24 cellular contexts compared by ENCODE assay signal in the genomic region with DNA sequence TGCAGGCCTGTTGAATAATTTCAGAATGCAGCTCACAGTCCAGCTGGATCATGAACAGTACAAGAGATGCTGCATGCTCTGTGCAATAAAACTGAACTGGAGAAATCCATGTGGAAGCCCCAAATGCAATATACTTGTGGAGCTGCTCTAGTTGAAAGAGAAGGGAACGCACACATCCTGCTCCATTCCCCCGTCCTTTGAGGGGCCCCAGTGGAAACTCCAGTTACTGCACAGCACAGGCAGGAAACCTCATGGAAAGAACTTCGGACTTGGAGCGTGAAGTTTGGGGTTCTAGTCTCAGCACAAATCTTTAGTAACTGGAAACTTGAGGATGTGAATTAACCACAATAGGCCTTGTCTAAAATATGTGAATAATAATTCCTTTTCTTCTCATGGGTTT.
DNase-seq lines count a peak whose midpoint lies in the region; ATAC-seq, FAIRE-seq and TF ChIP-seq lines count a peak whose summit lies in the region.
"Had no signal": no experiment of that assay in that cellular context is flagged by ENCODE, and none has a peak within 500 bp of the region (broad histone marks: within the 10 kb centered on the region; RNA-seq: fewer than 3 reads in every experiment).

No MANE protein-coding gene starts in this region.

- no peak overlapping the region for H3K56ac ChIP-seq in mesendoderm (ENCODE audit: low read length)

- H2BK5ac ChIP-seq in mesendoderm (ENCODE audit: low read length), result no peak overlapping the region

- CTCF ChIA-PET in HepG2 (lab: Yijun Ruan, JAX; ENCODE audit: low intra/inter-chr PET ratio, low total read pairs), result no interaction called here
- CTCF ChIA-PET in K562 (lab: Yijun Ruan, JAX; ENCODE audit: low intra/inter-chr PET ratio), result no interaction called here

- H3K9ac ChIP-seq in HepG2 (ENCODE audit: insufficient read depth, low read depth, low read length) (no peak overlapping the region), K562 (ENCODE audit: insufficient read depth in 1 of 2, low read depth in 2 of 2, low read length in 2 of 2) (no peak overlapping the region), mesendoderm (ENCODE audit: low read length) (no peak overlapping the region)
- H3K9ac ChIP-seq: KMS-11 had no signal

- H3K23ac ChIP-seq in mesendoderm (ENCODE audit: low read length), result no peak overlapping the region

- H4K8ac ChIP-seq in mesendoderm (ENCODE audit: low read depth, low read length), result no peak overlapping the region

- H2BK120ac ChIP-seq in mesendoderm (ENCODE audit: low read depth, low read length), result no peak overlapping the region

- no peaks in the 10 kb centered on the region for H3K9me1 ChIP-seq in K562 (ENCODE audit: control insufficient read depth, insufficient read depth, low read length)

- H3K27ac ChIP-seq in HepG2 (ENCODE audit: extremely low read length, insufficient read depth, low read length) (no peak overlapping the region), right lobe of liver (no peak overlapping the region), K562 (ENCODE audit: extremely low read depth, low read depth, low read length) (no peak overlapping the region), mesendoderm (ENCODE audit: low read depth, low read length) (no peak overlapping the region), left lung (no peak overlapping the region), pancreas (no peak overlapping the region)
- H3K27ac ChIP-seq: C4-2B, KMS-11, SJCRH30 had no signal

- no peak overlapping the region for H2AK5ac ChIP-seq in mesendoderm (ENCODE audit: low read length)

- H3K36me3 Mint-ChIP-seq in type B pancreatic cell, result no peaks in the 10 kb centered on the region
- H3K36me3 Mint-ChIP-seq: CD8-positive, alpha-beta memory T cell had no signal

- FAIRE-seq in HepG2 (lab: Jason Lieb, UNC) (no peak), K562 (lab: Jason Lieb, UNC) (no peak), pancreas (lab: Jason Lieb, UNC) (no peak)
- FAIRE-seq: GM19239, RCC 7860 had no signal

- no peak overlapping the region for H2BK15ac ChIP-seq in mesendoderm (replicated peaks; ENCODE audit: low read depth)

- H4K20me1 ChIP-seq in HepG2 (ENCODE audit: insufficient read depth, low read length) (no peaks in the 10 kb centered on the region), K562 (replicated peaks; ENCODE audit: control insufficient read depth, insufficient read depth, low read length) (no peaks in the 10 kb centered on the region)

- H3K4me2 ChIP-seq in HepG2 (ENCODE audit: low read depth, low read length) (no peak overlapping the region), K562 (ENCODE audit: insufficient read depth, low read length) (no peak overlapping the region), mesendoderm (ENCODE audit: low read length) (no peak overlapping the region)
- H3K4me2 ChIP-seq: KMS-11 had no signal

- H3K4me1 Mint-ChIP-seq in type B pancreatic cell (ENCODE audit: unreplicated experiment), result no peaks in the 10 kb centered on the region
- H3K4me1 Mint-ChIP-seq: CD8-positive, alpha-beta memory T cell had no signal

- DNase-seq in HepG2 (ENCODE audit: low spot score), result no peak
- no peak for DNase-seq in right lobe of liver
- DNase-seq in K562 (ENCODE audit: extremely low read depth in 1 of 4, low spot score in 3 of 4), result no peak
- peak; percentile 14 for DNase-seq in mesendoderm
- no peak for DNase-seq in type B pancreatic cell (ENCODE audit: extremely low spot score, unreplicated experiment)
- DNase-seq in left lung, result no peak
- DNase-seq in pancreas, result no peak
- no peak for DNase-seq in inferior parietal cortex (ENCODE audit: extremely low spot score)
- DNase-seq: 8988T; Calu3; CD8-positive, alpha-beta memory T cell; GDM1; HCEC 1CT; NCI-H1105 treated with DMSO at 0.1 percent for 48 hours; NCI-H2029 treated with DMSO at 0.1 percent for 48 hours; NCI-H226; NCI-H510A treated with DMSO at 0.1 percent for 48 hours; NCI-H774; OCI-M1; SJCRH30 had no signal

- in situ Hi-C loops in HepG2 (cut with HindIII; ENCODE audit: extremely low pct_ligation_motif_present, low pct_unique_long_range_greater_than_20kb), result no loop called here
- in situ Hi-C loops in K562 (cut with MboI), result no loop called here

- intact Hi-C loops in HepG2 (cut with micrococcal nuclease; ENCODE audit: unreplicated experiment) (no loop called here), right lobe of liver (cut with DNase I) (no loop called here), K562 (cut with micrococcal nuclease) (no loop called here), left lung (cut with DNase I) (no loop called here), pancreas (cut with DNase I) (no loop called here)

- H4K5ac ChIP-seq in mesendoderm (ENCODE audit: low read length), result no peak overlapping the region

- H3K27me3 ChIP-seq in HepG2 (ENCODE audit: control insufficient read depth in 1 of 2, insufficient read depth in 2 of 2, low read length in 2 of 2), result peaks cover 0 to 4% of the 10 kb centered on the region in 2 experiments; a peak in 2 of 5 replicates
- H3K27me3 ChIP-seq in right lobe of liver, result no peaks in the 10 kb centered on the region
- H3K27me3 ChIP-seq in K562 (ENCODE audit: control insufficient read depth in 2 of 2, insufficient read depth in 2 of 2, low read length in 2 of 2), result no peaks in the 10 kb centered on the region
- H3K27me3 ChIP-seq in mesendoderm (ENCODE audit: insufficient read depth, low read length, poor library complexity), result no peaks in the 10 kb centered on the region
- no peaks in the 10 kb centered on the region for H3K27me3 ChIP-seq in left lung
- H3K27me3 ChIP-seq in pancreas, result no peaks in the 10 kb centered on the region
- H3K27me3 ChIP-seq: SJCRH30 had no signal

- H3K79me2 ChIP-seq in HepG2 (ENCODE audit: insufficient read depth, low read length), result no peaks in the 10 kb centered on the region
- no peaks in the 10 kb centered on the region for H3K79me2 ChIP-seq in K562 (ENCODE audit: control insufficient read depth, insufficient read depth, low read length)
- no peaks in the 10 kb centered on the region for H3K79me2 ChIP-seq in mesendoderm (ENCODE audit: control insufficient read depth, insufficient read depth, low read length)

- no peak overlapping the region for H2AFZ ChIP-seq in HepG2 (ENCODE audit: low read length)
- no peak overlapping the region for H2AFZ ChIP-seq in K562 (ENCODE audit: low read depth, low read length)

- H3K4me1 ChIP-seq in HepG2 (ENCODE audit: insufficient read depth, low read length) (no peaks in the 10 kb centered on the region), right lobe of liver (no peaks in the 10 kb centered on the region), K562 (replicated peaks in 1 of 2; ENCODE audit: control insufficient read depth in 2 of 2, insufficient read depth in 2 of 2, low read length in 2 of 2) (no peaks in the 10 kb centered on the region), mesendoderm (ENCODE audit: control insufficient read depth, low read depth, low read length) (no peaks in the 10 kb centered on the region), left lung (no peaks in the 10 kb centered on the region), pancreas (no peaks in the 10 kb centered on the region)
- H3K4me1 ChIP-seq: SJCRH30 had no signal

- H3K9me3 Mint-ChIP-seq in type B pancreatic cell, result no peaks in the 10 kb centered on the region
- H3K9me3 Mint-ChIP-seq: CD8-positive, alpha-beta memory T cell had no signal

- TF ChIP-seq CTCF in HepG2 (CRISPR knock-in tag; IDR thresholded peaks at IDR 0.05), result no peak
- no peak for TF ChIP-seq CTCF in right lobe of liver (IDR thresholded peaks at IDR 0.05)
- TF ChIP-seq CTCF in K562 (IDR thresholded peaks at IDR 0.05 in 2 of 3, conservative IDR thresholded peaks at IDR 0.05 in 1 of 3; ENCODE audit: insufficient read depth in 2 of 3, low read depth in 1 of 3, low read length in 3 of 3), result 0 out of 6 replicates have a peak, but pooled peaks of 1 of the 3 experiments have one; percentile 10
- peak; percentile 56 for TF ChIP-seq CTCF in type B pancreatic cell (conservative IDR thresholded peaks at IDR 0.05)
- TF ChIP-seq CTCF in left lung (IDR thresholded peaks at IDR 0.05), result no peak
- no peak for TF ChIP-seq CTCF in pancreas (IDR thresholded peaks at IDR 0.05)

- BruUV-seq in HepG2 (replicated peaks; lab: Mats Ljungman, UMichigan) (no TSS peak), K562 (replicated peaks; lab: Mats Ljungman, UMichigan) (no TSS peak)

- H3K79me1 ChIP-seq in mesendoderm (ENCODE audit: low read length), result no peaks in the 10 kb centered on the region

- no peak overlapping the region for H3K27ac Mint-ChIP-seq in type B pancreatic cell
- H3K27ac Mint-ChIP-seq: CD8-positive, alpha-beta memory T cell had no signal

- POLR2A ChIA-PET in HepG2 (lab: Yijun Ruan, JAX), result no interaction called here
- POLR2A ChIA-PET in K562 (lab: Yijun Ruan, JAX), result interaction anchor here (0.7 kb wide), 1 partner anchor 75 kb away, joined by 5 read pairs; no protein-coding TSS in a partner anchor

- peaks cover 26% of the 10 kb centered on the region for H3K27me3 Mint-ChIP-seq in type B pancreatic cell

- ATAC-seq in HepG2, result peak; percentile 83
- ATAC-seq in right lobe of liver, result no peak
- peak; percentile 51; the same call in 1 of the 3 replicates for ATAC-seq in K562
- ATAC-seq in left lung, result no peak
- ATAC-seq in pancreas, result no peak

- H3K4me3 ChIP-seq in HepG2 (replicated peaks in 1 of 3; ENCODE audit: insufficient read depth in 1 of 3, low read depth in 2 of 3, low read length in 3 of 3) (no peak overlapping the region), right lobe of liver (no peak overlapping the region), K562 (no peak overlapping the region), mesendoderm (ENCODE audit: low read length) (no peak overlapping the region), left lung (no peak overlapping the region), pancreas (no peak overlapping the region)
- H3K4me3 ChIP-seq: SJCRH30 had no signal

- H3K9me3 ChIP-seq in HepG2 (ENCODE audit: low read length), result no peaks in the 10 kb centered on the region
- H3K9me3 ChIP-seq in right lobe of liver, result no peaks in the 10 kb centered on the region
- H3K9me3 ChIP-seq in K562 (replicated peaks; ENCODE audit: control insufficient read depth, insufficient read depth, low read depth, low read length), result no peaks in the 10 kb centered on the region
- peaks cover 0 to 4% of the 10 kb centered on the region in 2 donors for H3K9me3 ChIP-seq in left lung
- no peaks in the 10 kb centered on the region for H3K9me3 ChIP-seq in pancreas
- H3K9me3 ChIP-seq: SJCRH30 had no signal

- H3K4me3 Mint-ChIP-seq in type B pancreatic cell, result no peak overlapping the region
- H3K4me3 Mint-ChIP-seq: CD8-positive, alpha-beta memory T cell had no signal

- whole genome bisulfite sequencing in HepG2 (ENCODE audit: low lambda C conversion rate), result 14% methylated on average over 4 of the region's 4 CpGs
- 80% methylated on average over 4 of the region's 4 CpGs for WGBS in right lobe of liver (ENCODE audit: insufficient coverage, low coverage, low lambda C conversion rate, missing lambda C conversion rate)
- WGBS in K562 (ENCODE audit: insufficient coverage, low coverage, missing lambda C conversion rate), result 2% methylated on average over 4 of the region's 4 CpGs
- no CpG with 5 or more reads among the region's 4 CpGs for WGBS in mesendoderm (ENCODE audit: extremely low coverage, insufficient coverage, low lambda C conversion rate)
- 85 to 91% methylated on average over 4 of the region's 4 CpGs for WGBS in pancreas, 2 donors

- no peak overlapping the region for H3K18ac ChIP-seq in mesendoderm (ENCODE audit: low read length)

- H3K36me3 ChIP-seq in HepG2 (replicated peaks in 1 of 2; ENCODE audit: control insufficient read depth in 1 of 2, insufficient read depth in 2 of 2, low read length in 2 of 2) (no peaks in the 10 kb centered on the region), right lobe of liver (no peaks in the 10 kb centered on the region), K562 (ENCODE audit: control insufficient read depth, insufficient read depth, low read length) (no peaks in the 10 kb centered on the region), mesendoderm (ENCODE audit: control insufficient read depth, insufficient read depth, low read length) (no peaks in the 10 kb centered on the region), left lung (no peaks in the 10 kb centered on the region), pancreas (no peaks in the 10 kb centered on the region)
- H3K36me3 ChIP-seq: SJCRH30 had no signal

- TF ChIP-seq RAD21 in HepG2 (CRISPR knock-in tag; IDR thresholded peaks at IDR 0.05) (no peak), K562 (CRISPR knock-in tag; conservative IDR thresholded peaks at IDR 0.05 in 1 of 2, IDR thresholded peaks at IDR 0.05 in 1 of 2) (no peak)

- TF ChIP-seq POLR2A in HepG2 (IDR thresholded peaks at IDR 0.05; ENCODE audit: insufficient read depth in 1 of 2, low read depth in 2 of 2, low read length in 2 of 2) (no peak), right lobe of liver (IDR thresholded peaks at IDR 0.05) (no peak), K562 (conservative IDR thresholded peaks at IDR 0.05) (no peak)

- no peak overlapping the region for H3K4ac ChIP-seq in mesendoderm (ENCODE audit: low read depth, low read length)

- TF ChIP-seq EP300 in HepG2 (IDR thresholded peaks at IDR 0.05; ENCODE audit: low read depth in 2 of 2, low read length in 2 of 2) (no peak), HepG2 (CRISPR knock-in tag; IDR thresholded peaks at IDR 0.05; ENCODE audit: borderline replicate concordance) (no peak), K562 (IDR thresholded peaks at IDR 0.05; ENCODE audit: low read length) (no peak)

Comparison
In these comparisons a context has a peak if more than half of its experiments do, and no peak if none do; other contexts are left out.
1. ATAC-seq: peak in HepG2 (single experiment) and K562 (single experiment); none in right lobe of liver (0 of 4), left lung (single experiment) and pancreas (0 of 4).